15 cellular contexts compared by ENCODE assay signal in the genomic region with DNA sequence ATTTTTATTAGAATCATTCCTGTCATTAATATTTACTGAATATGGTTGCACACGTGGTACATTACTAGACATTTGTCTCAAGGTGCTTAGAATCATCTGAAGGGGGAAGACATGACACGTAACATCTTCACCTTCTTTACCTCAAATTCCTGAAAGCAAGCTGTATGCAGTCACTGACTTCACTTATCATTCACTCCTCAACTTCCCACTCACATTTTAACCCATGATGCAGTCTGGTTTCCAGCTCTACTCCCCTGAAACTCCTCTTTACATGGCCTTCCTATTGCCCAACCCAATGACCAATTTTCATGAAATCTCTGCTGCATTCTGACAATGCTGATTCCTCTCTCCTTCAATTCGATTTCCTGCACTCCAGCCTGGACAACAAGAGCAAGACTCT. TPM values are rescaled to one million over a fixed set of nuclear protein-coding genes. Genes with fewer than 3 reads are reported as not detected.
DNase-seq lines count a peak whose midpoint lies in the region; ATAC-seq and TF ChIP-seq lines count a peak whose summit lies in the region.
"Had no signal": no experiment of that assay in that cellular context is flagged by ENCODE, and none has a peak within 500 bp of the region (broad histone marks: within the 10 kb centered on the region; RNA-seq: fewer than 3 reads in every experiment).

No MANE protein-coding gene starts in this region.

- H3K27me3 Mint-ChIP-seq in Calu3 (ENCODE audit: unreplicated experiment) = no peaks in the 10 kb centered on the region

- no peak overlapping the region for H3K23ac ChIP-seq in neuronal stem cell (ENCODE audit: low read depth, low read length, poor library complexity)

- H4K91ac ChIP-seq in neuronal stem cell (ENCODE audit: low read depth, low read length, poor library complexity) = no peak overlapping the region

- peak; percentile 6 for ATAC-seq in PC-3
- ATAC-seq in activated CD4-positive, CD25-positive, alpha-beta regulatory T cell treated with anti-CD3 and anti-CD28 coated beads, Interleukin-2, amount 50 U/mL, for 24 hours = no peak

- H3K9me3 ChIP-seq in PC-3 (ENCODE audit: low read length) (no peaks in the 10 kb centered on the region), neuronal stem cell (replicated peaks in 1 of 2; ENCODE audit: control insufficient read depth in 2 of 2, insufficient read depth in 1 of 2, low read depth in 1 of 2, low read length in 2 of 2) (no peaks in the 10 kb centered on the region)
- H3K9me3 ChIP-seq: BE2C, esophagus muscularis mucosa had no signal

- H2AFZ ChIP-seq in PC-3 (ENCODE audit: low read length) = peak overlapping the region; percentile 20
- H2AFZ ChIP-seq in neuronal stem cell (ENCODE audit: low read length) = peak overlapping the region; percentile 27

- CTCF ChIA-PET in Calu3 (lab: Charles Lee) = interaction anchor here (0.5 kb wide), 1 partner anchor 1015 kb away, joined by 3 read pairs; no protein-coding TSS in a partner anchor
- CTCF ChIA-PET in PC-3 (lab: Charles Lee) = no interaction called here

- TF ChIP-seq CTCF in Calu3 (IDR thresholded peaks at IDR 0.05; ENCODE audit: unreplicated experiment) = no peak
- no peak for TF ChIP-seq CTCF in PC-3 (conservative IDR thresholded peaks at IDR 0.05; ENCODE audit: low read depth, low read length)
- no peak for TF ChIP-seq CTCF in epithelial cell of esophagus (IDR thresholded peaks at IDR 0.05; ENCODE audit: insufficient read depth, low read depth, low read length, missing control alignments)

- no peak overlapping the region for H3K18ac ChIP-seq in neuronal stem cell (ENCODE audit: low read length)

- no peaks in the 10 kb centered on the region for H3K79me1 ChIP-seq in neuronal stem cell (ENCODE audit: low read depth, low read length)

- no peak overlapping the region for H2BK12ac ChIP-seq in neuronal stem cell (ENCODE audit: low read length)

- peak overlapping the region; percentile 94 for H3K27ac ChIP-seq in PC-3 (ENCODE audit: low read length)
- no peak overlapping the region for H3K27ac ChIP-seq in neuronal stem cell (replicated peaks; ENCODE audit: low read length)
- H3K27ac ChIP-seq: cardiac muscle cell, esophagus muscularis mucosa had no signal

- H3K9me2 ChIP-seq in PC-3 (replicated peaks; ENCODE audit: low read length) = no peaks in the 10 kb centered on the region

- H2BK120ac ChIP-seq in neuronal stem cell (ENCODE audit: low read depth, low read length) = no peak overlapping the region

- H2BK5ac ChIP-seq in neuronal stem cell (ENCODE audit: low read length) = no peak overlapping the region

- H3K14ac ChIP-seq in neuronal stem cell (ENCODE audit: low read length) = no peak overlapping the region

- POLR2A ChIA-PET in PC-3 (lab: Charles Lee; ENCODE audit: unreplicated experiment) = interaction anchor here (0.6 kb wide), 1 partner anchor 949 kb away, joined by 3 read pairs; no protein-coding TSS in a partner anchor

- H3K4me1 Mint-ChIP-seq in Calu3 (ENCODE audit: low read depth, unreplicated experiment) = peaks cover 40% of the 10 kb centered on the region
- H3K4me1 Mint-ChIP-seq: nephron had no signal

- no peaks in the 10 kb centered on the region for H3K79me2 ChIP-seq in PC-3 (ENCODE audit: low read length)

- H3K4ac ChIP-seq in neuronal stem cell (ENCODE audit: low read length) = no peak overlapping the region

- H3F3A ChIP-seq in PC-3 (ENCODE audit: low read length, unreplicated experiment) = peaks cover 7% of the 10 kb centered on the region

- no peaks in the 10 kb centered on the region for H3K9me3 Mint-ChIP-seq in Calu3 (ENCODE audit: low read depth, unreplicated experiment)
- H3K9me3 Mint-ChIP-seq: activated T-helper 1 cell treated with anti-CD3 and anti-CD28 coated beads, Interleukin-12 subunit alpha, Interleukin-12 subunit beta, Interleukin-2, Interleukin-4 antibody, amounts not matched to agents 30 ng/mL and 10 ng/mL and 1 ng/mL, durations not matched to agents 14 hours and 24 hours and 36 hours; nephron had no signal

- H3K36me3 ChIP-seq in PC-3 (ENCODE audit: low read depth, low read length) = no peaks in the 10 kb centered on the region
- no peaks in the 10 kb centered on the region for H3K36me3 ChIP-seq in neuronal stem cell (replicated peaks in 1 of 2; ENCODE audit: control insufficient read depth in 2 of 2, insufficient read depth in 2 of 2, low read length in 2 of 2)
- H3K36me3 ChIP-seq: BE2C, cardiac muscle cell, esophagus muscularis mucosa had no signal

- peak overlapping the region; percentile 89 for H3K27ac Mint-ChIP-seq in Calu3 (ENCODE audit: unreplicated experiment)
- H3K27ac Mint-ChIP-seq: activated T-helper 1 cell treated with anti-CD3 and anti-CD28 coated beads, Interleukin-12 subunit alpha, Interleukin-12 subunit beta, Interleukin-2, Interleukin-4 antibody, amounts not matched to agents 30 ng/mL and 10 ng/mL and 1 ng/mL, durations not matched to agents 14 hours and 24 hours and 36 hours had no signal

- H3K27me3 ChIP-seq in PC-3 (ENCODE audit: low read length) (no peaks in the 10 kb centered on the region), neuronal stem cell (ENCODE audit: control insufficient read depth in 3 of 3, insufficient read depth in 3 of 3, low read depth in 1 of 3, low read length in 3 of 3) (no peaks in the 10 kb centered on the region)
- H3K27me3 ChIP-seq: BE2C, cardiac muscle cell had no signal

- no peak overlapping the region for H4K8ac ChIP-seq in neuronal stem cell (ENCODE audit: low read depth, low read length)

- H3K4me1 ChIP-seq in PC-3 (ENCODE audit: insufficient read depth, low read length) = peaks cover 43% of the 10 kb centered on the region
- H3K4me1 ChIP-seq in neuronal stem cell (ENCODE audit: control insufficient read depth in 2 of 2, insufficient read depth in 1 of 2, low read depth in 1 of 2, low read length in 2 of 2) = peaks cover 0 to 2% of the 10 kb centered on the region in 2 donors

- H3K9ac ChIP-seq in PC-3 (ENCODE audit: low read length) = peak overlapping the region; percentile 59
- H3K9ac ChIP-seq in neuronal stem cell (ENCODE audit: low read depth, low read length, poor library complexity) = no peak overlapping the region

- H3K4me3 ChIP-seq in PC-3 (ENCODE audit: low read length) (peak overlapping the region; percentile 2; the same call in 1 of the 2 replicates), epithelial cell of esophagus (ENCODE audit: low read length) (no peak overlapping the region), neuronal stem cell (ENCODE audit: low read length in 2 of 2) (no peak overlapping the region)
- H3K4me3 ChIP-seq: cardiac muscle cell, esophagus muscularis mucosa had no signal

- peak overlapping the region; percentile 23 for H3K4me3 Mint-ChIP-seq in Calu3 (ENCODE audit: low read depth, unreplicated experiment)
- H3K4me3 Mint-ChIP-seq: activated T-helper 1 cell treated with anti-CD3 and anti-CD28 coated beads, Interleukin-12 subunit alpha, Interleukin-12 subunit beta, Interleukin-2, Interleukin-4 antibody, amounts not matched to agents 30 ng/mL and 10 ng/mL and 1 ng/mL, durations not matched to agents 14 hours and 24 hours and 36 hours; nephron had no signal

- H2AK5ac ChIP-seq in neuronal stem cell (ENCODE audit: low read depth, low read length) = no peak overlapping the region

- H4K20me1 ChIP-seq in PC-3 (ENCODE audit: low read length) = no peaks in the 10 kb centered on the region

- no CpG with 5 or more reads among the region's 3 CpGs for WGBS in neuronal stem cell (ENCODE audit: extremely low coverage in 2 of 2, insufficient read length in 2 of 2, insufficient replicate concordance in 1 of 2), 2 donors

- BruUV-seq in Calu3 (replicated peaks; lab: Mats Ljungman, UMichigan) (no TSS peak), PC-3 (replicated peaks; lab: Mats Ljungman, UMichigan) (no TSS peak)

- DNase-seq in Calu3 (no peak), PC-3 (no peak), epithelial cell of esophagus (ENCODE audit: low read depth) (peak; percentile 89), neuronal stem cell (ENCODE audit: low spot score) (no peak), NCI-H1930 (lab: John Stamatoyannopoulos, UW) (no peak), NAMALWA (ENCODE audit: low spot score) (no peak), NCI-H345 treated with DMSO at 0.1 percent for 48 hours (lab: John Stamatoyannopoulos, UW; ENCODE audit: unreplicated experiment) (no peak)
- DNase-seq: BE2C, NCI-H82, SW 1271 had no signal

- H3K4me2 ChIP-seq in PC-3 (ENCODE audit: low read length) (peak overlapping the region; percentile 44), neuronal stem cell (ENCODE audit: insufficient read depth, low read length, poor library complexity, severe bottlenecking) (no peak overlapping the region)

- H3K36me3 Mint-ChIP-seq in Calu3 (ENCODE audit: insufficient read depth, unreplicated experiment) = peaks cover 12% of the 10 kb centered on the region

- no peak overlapping the region for H2BK15ac ChIP-seq in neuronal stem cell (ENCODE audit: low read length)

- intact Hi-C loops in Calu3 (cut with micrococcal nuclease; ENCODE audit: unreplicated experiment) = loop anchor here (10.0 kb wide), 1 partner anchor 146 kb away; the partner anchor contains the start of genes GPR137C and TXNDC16
- intact Hi-C loops in PC-3 (cut with micrococcal nuclease) = no loop called here

RNA-seq across cellular contexts. Expression of gene PSMC6, which starts 5.8 kb away (rescaled TPM):
- total RNA-seq in Calu3 (2022) (104 TPM in 2 replicates), PC-3 (2014; rRNA removed) (193 and 232 TPM in 2 replicates)
- polyA plus RNA-seq in neuronal stem cell (2013, experiment 1 of 2) = 94.3 TPM
- polyA plus RNA-seq in neuronal stem cell (2013, experiment 2 of 2) = 98.9 TPM

RNA-seq across cellular contexts. Expression of gene ERO1A, which starts 5.9 kb away (rescaled TPM):
- 117 and 129 TPM in 2 replicates for total RNA-seq in Calu3 (2022)
- total RNA-seq in PC-3 (2014; rRNA removed) = 151 and 207 TPM in 2 replicates
- 35.3 TPM for polyA plus RNA-seq in neuronal stem cell (2013, experiment 1 of 2)
- 35.8 TPM for polyA plus RNA-seq in neuronal stem cell (2013, experiment 2 of 2)

RNA-seq across cellular contexts. Expression of gene STYX, which starts 28.7 kb away (rescaled TPM):
- total RNA-seq in Calu3 (2022) (13.1 and 13.6 TPM in 2 replicates), PC-3 (2014; rRNA removed) (11.1 and 14.1 TPM in 2 replicates)
- 20.6 TPM for polyA plus RNA-seq in neuronal stem cell (2013, experiment 1 of 2)
- polyA plus RNA-seq in neuronal stem cell (2013, experiment 2 of 2) = 20.9 TPM
